ENCODE assay signal across 8 cellular contexts in the genomic region with DNA sequence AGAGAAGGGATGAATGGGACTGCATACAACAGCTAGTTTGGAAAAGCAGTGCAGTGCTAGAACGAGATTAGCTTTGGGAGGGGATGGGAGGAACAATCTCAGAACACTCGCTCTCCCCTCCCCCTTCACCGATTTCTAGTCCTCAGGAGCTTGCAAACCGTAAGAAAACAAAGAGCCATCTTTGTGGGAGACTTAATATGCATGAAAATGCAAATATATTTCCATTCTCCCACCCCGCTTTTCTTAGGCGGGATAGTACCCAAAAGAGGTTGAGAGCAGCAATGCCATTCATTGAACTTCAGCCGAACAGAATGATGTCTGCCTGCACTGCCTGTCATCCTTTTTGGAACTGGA. TPM values are rescaled to one million over a fixed set of nuclear protein-coding genes. Genes with fewer than 3 reads are reported as not detected.
A peak's percentile ranks its signal among the peaks of the same experiment; 100 is the strongest.
DNase-seq lines count a peak whose midpoint lies in the region; ATAC-seq and TF ChIP-seq lines count a peak whose summit lies in the region.

No MANE protein-coding gene starts in this region.

- DNase-seq in activated T-cell treated with anti-CD3 and anti-CD28 coated beads, Interleukin-2, amount 50 U/mL, for 24 hours = no peak
- no peak for DNase-seq in activated T-cell treated with anti-CD3 and anti-CD28 coated beads, Interleukin-2, amount 50 U/mL, for 1 hour
- DNase-seq in left colon (no peak), thyroid gland (no peak), SKM-1 treated with dmso at 0.1 percent for 144 hours (lab: John Stamatoyannopoulos, UW; ENCODE audit: unreplicated experiment) (no peak)

- H3K27ac Mint-ChIP-seq in activated T-cell treated with anti-CD3 and anti-CD28 coated beads, Interleukin-2, amount 50 U/mL, for 24 hours = peak overlapping the region; percentile 64
- H3K27ac Mint-ChIP-seq in activated naive CD8-positive, alpha-beta T cell = peak overlapping the region; percentile 22

- no peaks in the 10 kb centered on the region for H3K9me3 ChIP-seq in thyroid gland

- ATAC-seq in left colon (peak; percentile 2), GM18519 (IDR thresholded peaks at IDR 0.05; ENCODE audit: low FRiP score, unreplicated experiment) (no peak)
- no peak for ATAC-seq in activated CD4-positive, CD25-positive, alpha-beta regulatory T cell treated with anti-CD3 and anti-CD28 coated beads, Interleukin-2, amount 50 U/mL, for 24 hours

- intact Hi-C loops in left colon (cut with DNase I, micrococcal nuclease) = no loop called here
- intact Hi-C loops in thyroid gland (cut with DNase I) = loop anchor here (10.0 kb wide), 1 partner anchor 50 kb away; the partner anchor contains the start of gene ZFTA

- H3K27ac ChIP-seq in thyroid gland = no peak overlapping the region

- H3K4me1 Mint-ChIP-seq in activated T-cell treated with anti-CD3 and anti-CD28 coated beads, Interleukin-2, amount 50 U/mL, for 24 hours (ENCODE audit: low read depth) = peaks cover 27% of the 10 kb centered on the region
- peaks cover 22% of the 10 kb centered on the region for H3K4me1 Mint-ChIP-seq in activated naive CD8-positive, alpha-beta T cell (ENCODE audit: low read depth)

- H3K4me1 ChIP-seq in thyroid gland = peaks cover 10 to 13% of the 10 kb centered on the region in 2 donors

- H3K4me3 ChIP-seq in thyroid gland (replicated peaks in 1 of 3) = peak overlapping the region in 2 of 3 donors; percentile 88 to 92

- WGBS in thyroid gland, 2 donors = 21 to 22% methylated on average over 7 of the region's 7 CpGs

- TF ChIP-seq POLR2A in thyroid gland (IDR thresholded peaks at IDR 0.05) = no peak

- H3K4me3 Mint-ChIP-seq in activated T-cell treated with anti-CD3 and anti-CD28 coated beads, Interleukin-2, amount 50 U/mL, for 24 hours = peak overlapping the region; percentile 83
- peak overlapping the region; percentile 84 for H3K4me3 Mint-ChIP-seq in activated naive CD8-positive, alpha-beta T cell

- peaks cover 17 to 18% of the 10 kb centered on the region in 2 donors for H3K36me3 ChIP-seq in thyroid gland

- H3K36me3 Mint-ChIP-seq in activated T-cell treated with anti-CD3 and anti-CD28 coated beads, Interleukin-2, amount 50 U/mL, for 24 hours (ENCODE audit: low read depth) = peaks cover 45% of the 10 kb centered on the region
- H3K36me3 Mint-ChIP-seq in activated naive CD8-positive, alpha-beta T cell = no peaks in the 10 kb centered on the region

- no peaks in the 10 kb centered on the region for H3K27me3 ChIP-seq in thyroid gland

- no peaks in the 10 kb centered on the region for H3K9me3 Mint-ChIP-seq in activated T-cell treated with anti-CD3 and anti-CD28 coated beads, Interleukin-2, amount 50 U/mL, for 24 hours
- no peaks in the 10 kb centered on the region for H3K9me3 Mint-ChIP-seq in activated naive CD8-positive, alpha-beta T cell (ENCODE audit: low read depth)

- peaks cover 6% of the 10 kb centered on the region for H3K27me3 Mint-ChIP-seq in activated T-cell treated with anti-CD3 and anti-CD28 coated beads, Interleukin-2, amount 50 U/mL, for 24 hours
- H3K27me3 Mint-ChIP-seq in activated naive CD8-positive, alpha-beta T cell = no peaks in the 10 kb centered on the region

- TF ChIP-seq CTCF in thyroid gland (IDR thresholded peaks at IDR 0.05) = no peak

RNA-seq across cellular contexts. Expression of gene SPINDOC, which starts 1.1 kb away (rescaled TPM):
- total RNA-seq in left colon (1 to 10 TPM; 6.4 to 7.1 TPM), thyroid gland (10 to 100 TPM in 2 of 4 donors, 1 to 10 TPM in 2; 7.4 to 12.6 (median 10.3) TPM)

RNA-seq across cellular contexts. Expression of gene MARK2, which starts 24.6 kb away (rescaled TPM):
- 100 to 1,000 TPM in 1 of 2 donors, 10 to 100 TPM in 1; 91.8 to 100 TPM for total RNA-seq in left colon
- 10 to 100 TPM; 28.2 to 57.7 (median 48.6) TPM for total RNA-seq in thyroid gland

RNA-seq across cellular contexts. Expression of gene ZFTA, which starts 45.8 kb away (rescaled TPM):
- 1 to 10 TPM; 4.5 to 7.5 TPM for total RNA-seq in left colon
- 10 to 100 TPM; 14.7 to 29.7 (median 18.6) TPM for total RNA-seq in thyroid gland
